Comparison of ENCODE assay signal across 11 cellular contexts in genomic region chr3:37183375-37183831, GRCh38. TPM values are rescaled to one million over a fixed set of nuclear protein-coding genes. Genes with fewer than 3 reads are reported as not detected.
DNase-seq lines count a peak whose midpoint lies in the region; ATAC-seq lines count a peak whose summit lies in the region.
"Had no signal": no experiment of that assay in that cellular context is flagged by ENCODE, and none has a peak within 500 bp of the region (broad histone marks: within the 10 kb centered on the region; RNA-seq: fewer than 3 reads in every experiment).

No MANE protein-coding gene starts in this region.

- CTCF ChIA-PET in activated naive CD4-positive, alpha-beta T cell treated with anti-CD3 and anti-CD28 coated beads, Interleukin-2, amount 10 ng/mL, durations not matched to agents 7 days and 5 days (lab: Charles Lee) = no interaction called here
- CTCF ChIA-PET in CD8-positive, alpha-beta memory T cell (lab: Charles Lee) = no interaction called here

- no peak overlapping the region for H3K4me3 ChIP-seq in CD8-positive, alpha-beta memory T cell (ENCODE audit: low read length)

- H3K27me3 Mint-ChIP-seq in activated naive CD4-positive, alpha-beta T cell treated with anti-CD3 and anti-CD28 coated beads, Interleukin-2, amount 10 ng/mL, durations not matched to agents 7 days and 5 days = no peaks in the 10 kb centered on the region
- H3K27me3 Mint-ChIP-seq in CD8-positive, alpha-beta memory T cell = no peaks in the 10 kb centered on the region
- H3K27me3 Mint-ChIP-seq: dendritic cell treated with granulocyte-macrophage colony-stimulating factor and Interleukin-4, amounts not matched to agents 40 ng/mL and 50 ng/mL, for 4 days had no signal

- POLR2A ChIA-PET in CD8-positive, alpha-beta memory T cell (lab: Charles Lee) = no interaction called here

- in situ Hi-C loops in Caki2 (cut with HindIII; ENCODE audit: low pct_unique_long_range_greater_than_20kb, low sequenced_read_pairs) = no loop called here

- no peaks in the 10 kb centered on the region for H3K9me3 Mint-ChIP-seq in activated naive CD4-positive, alpha-beta T cell treated with anti-CD3 and anti-CD28 coated beads, Interleukin-2, amount 10 ng/mL, durations not matched to agents 7 days and 5 days
- H3K9me3 Mint-ChIP-seq in CD8-positive, alpha-beta memory T cell = no peaks in the 10 kb centered on the region
- H3K9me3 Mint-ChIP-seq: dendritic cell treated with granulocyte-macrophage colony-stimulating factor and Interleukin-4, amounts not matched to agents 40 ng/mL and 50 ng/mL, for 4 days; nephron progenitor cell had no signal

- peaks cover 7% of the 10 kb centered on the region for H3K4me1 ChIP-seq in CD8-positive, alpha-beta memory T cell (ENCODE audit: insufficient read depth, low read length)

- peak; percentile 50 for DNase-seq in Caki2 (ENCODE audit: low read depth)
- peak; percentile 80 to 95 for DNase-seq in SW 1271 (lab: John Stamatoyannopoulos, UW)
- DNase-seq in fibroblast of the conjunctiva (ENCODE audit: low read depth) = peak; percentile 92
- DNase-seq in sciatic nerve (ENCODE audit: low spot score) = no peak
- DNase-seq in NCI-H1092 (lab: John Stamatoyannopoulos, UW) = no peak
- no peak for DNase-seq in NOMO-1 treated with DMSO at 0.1 percent for 48 hours (lab: John Stamatoyannopoulos, UW; ENCODE audit: unreplicated experiment)
- no peak for DNase-seq in activated naive CD4-positive, alpha-beta T cell treated with anti-CD3 and anti-CD28 coated beads, Interleukin-2, amount 10 ng/mL, durations not matched to agents 7 days and 5 days
- DNase-seq in CD8-positive, alpha-beta memory T cell = no peak
- DNase-seq: nephron progenitor cell had no signal

- H3K36me3 ChIP-seq in CD8-positive, alpha-beta memory T cell (ENCODE audit: insufficient read depth, low read length) = no peaks in the 10 kb centered on the region

- H3K27ac ChIP-seq in CD8-positive, alpha-beta memory T cell (ENCODE audit: low read depth, low read length) = no peak overlapping the region
- H3K27ac ChIP-seq: HL-60 had no signal

- no peaks in the 10 kb centered on the region for H3K27me3 ChIP-seq in CD8-positive, alpha-beta memory T cell (ENCODE audit: insufficient read depth, low read length, poor library complexity, severe bottlenecking)

- no peaks in the 10 kb centered on the region for H3K9me3 ChIP-seq in CD8-positive, alpha-beta memory T cell (ENCODE audit: low read length)

- peaks cover 6% of the 10 kb centered on the region for H3K36me3 Mint-ChIP-seq in activated naive CD4-positive, alpha-beta T cell treated with anti-CD3 and anti-CD28 coated beads, Interleukin-2, amount 10 ng/mL, durations not matched to agents 7 days and 5 days
- peaks cover 0 to 2% (median 1%) of the 10 kb centered on the region in 3 donors for H3K36me3 Mint-ChIP-seq in CD8-positive, alpha-beta memory T cell

- peak; percentile 52 for ATAC-seq in sciatic nerve

- no peak overlapping the region for H3K27ac Mint-ChIP-seq in activated naive CD4-positive, alpha-beta T cell treated with anti-CD3 and anti-CD28 coated beads, Interleukin-2, amount 10 ng/mL, durations not matched to agents 7 days and 5 days
- peak overlapping the region in 4 of 8 donors; percentile 2 to 69 (median 24) for H3K27ac Mint-ChIP-seq in CD8-positive, alpha-beta memory T cell
- H3K27ac Mint-ChIP-seq: dendritic cell treated with granulocyte-macrophage colony-stimulating factor and Interleukin-4, amounts not matched to agents 40 ng/mL and 50 ng/mL, for 4 days had no signal

- intact Hi-C loops in sciatic nerve (cut with DNase I) = no loop called here

- H3K4me1 Mint-ChIP-seq in activated naive CD4-positive, alpha-beta T cell treated with anti-CD3 and anti-CD28 coated beads, Interleukin-2, amount 10 ng/mL, durations not matched to agents 7 days and 5 days = peaks cover 16% of the 10 kb centered on the region
- H3K4me1 Mint-ChIP-seq in CD8-positive, alpha-beta memory T cell = peaks cover 13 to 37% (median 30%) of the 10 kb centered on the region in 3 donors

- H3K4me3 Mint-ChIP-seq in activated naive CD4-positive, alpha-beta T cell treated with anti-CD3 and anti-CD28 coated beads, Interleukin-2, amount 10 ng/mL, durations not matched to agents 7 days and 5 days = no peak overlapping the region
- no peak overlapping the region for H3K4me3 Mint-ChIP-seq in CD8-positive, alpha-beta memory T cell
- H3K4me3 Mint-ChIP-seq: dendritic cell treated with granulocyte-macrophage colony-stimulating factor and Interleukin-4, amounts not matched to agents 40 ng/mL and 50 ng/mL, for 4 days; nephron progenitor cell had no signal

RNA-seq across cellular contexts. Expression of gene LRRFIP2, which starts 9.0 kb away (rescaled TPM):
- 16.2 and 16.9 TPM in 2 replicates for total RNA-seq in Caki2 (2014; rRNA removed; shearing (Covaris generic); ENCODE audit: low replicate concordance)
- 60.1 TPM for total RNA-seq in sciatic nerve
- 10 to 100 TPM; 34.1 to 34.3 TPM for total RNA-seq in CD8-positive, alpha-beta memory T cell
- 21.9 TPM for polyA plus RNA-seq in CD8-positive, alpha-beta memory T cell

RNA-seq across cellular contexts. Expression of gene GOLGA4, which starts 59.7 kb away (rescaled TPM):
- total RNA-seq in Caki2 (2014; rRNA removed; shearing (Covaris generic); ENCODE audit: low replicate concordance) = 11.3 and 14.1 TPM in 2 replicates
- total RNA-seq in sciatic nerve = 97.1 TPM
- total RNA-seq in CD8-positive, alpha-beta memory T cell = 10 to 100 TPM; 39.4 to 42.1 TPM
- 38.6 TPM for polyA plus RNA-seq in CD8-positive, alpha-beta memory T cell

Comparison
In these comparisons a context has a peak if more than half of its experiments do, and no peak if none do; other contexts are left out.
1. DNase-seq: peak in Caki2 (single experiment), SW 1271 (2 of 2) and fibroblast of the conjunctiva (single experiment); none in sciatic nerve (single experiment), NCI-H1092 (single experiment), NOMO-1 treated with DMSO at 0.1 percent for 48 hours (single experiment), activated naive CD4-positive, alpha-beta T cell treated with anti-CD3 and anti-CD28 coated beads, Interleukin-2, amount 10 ng/mL, durations not matched to agents 7 days and 5 days (single experiment) and CD8-positive, alpha-beta memory T cell (0 of 5).